Comparison of ENCODE assay signal across 19 cellular contexts in genomic region chr1:206480211-206480610, GRCh38.
"Had no signal": no experiment of that assay in that cellular context is flagged by ENCODE, and none has a peak within 500 bp of the region (broad histone marks: within the 10 kb centered on the region; RNA-seq: fewer than 3 reads in every experiment).

No MANE protein-coding gene starts in this region.

- H3K27me3 ChIP-seq: ascending aorta, cardiac muscle cell, gastrocnemius medialis, hepatocyte, testis, transverse colon had no signal

- H3K9ac ChIP-seq: parathyroid adenoma had no signal

- H3K36me3 ChIP-seq: ascending aorta, gastrocnemius medialis had no signal

- H3K36me3 Mint-ChIP-seq: brain had no signal

- H2AFZ ChIP-seq: hepatocyte, parathyroid adenoma had no signal

- H3K27ac Mint-ChIP-seq: nephron progenitor cell, WTC11 had no signal

- H3K9me3 Mint-ChIP-seq: activated CD4-positive, alpha-beta memory T cell treated with anti-CD3 and anti-CD28 coated beads, Interleukin-2, amount 10 ng/mL, durations not matched to agents 7 days and 5 days; activated CD4-positive, alpha-beta T cell treated with anti-CD3 and anti-CD28 coated beads, Interleukin-2, amount 10 ng/mL, durations not matched to agents 7 days and 5 days; activated naive CD8-positive, alpha-beta T cell treated with anti-CD3 and anti-CD28 coated beads, Interleukin-2, amount 10 ng/mL, durations not matched to agents 7 days and 5 days; activated T-helper 2 cell treated with anti-CD3 and anti-CD28 coated beads, Interferon-gamma antibody, Interleukin-2, Interleukin-4, amounts not matched to agents 10 μg/mL and 5 μg/mL and 100 μg/mL, durations not matched to agents 14 hours and 24 hours and 36 hours; effector memory CD8-positive, alpha-beta T cell; nephron progenitor cell; WTC11 had no signal

- H3K27me3 Mint-ChIP-seq: activated CD4-positive, alpha-beta memory T cell treated with anti-CD3 and anti-CD28 coated beads, Interleukin-2, amount 10 ng/mL, durations not matched to agents 7 days and 5 days; activated CD4-positive, alpha-beta T cell treated with anti-CD3 and anti-CD28 coated beads, Interleukin-2, amount 10 ng/mL, durations not matched to agents 7 days and 5 days; activated CD8-positive, alpha-beta memory T cell treated with anti-CD3 and anti-CD28 coated beads, Interleukin-2, amount 10 ng/mL, durations not matched to agents 7 days and 5 days; activated naive CD8-positive, alpha-beta T cell treated with anti-CD3 and anti-CD28 coated beads, Interleukin-2, amount 10 ng/mL, durations not matched to agents 7 days and 5 days; effector memory CD8-positive, alpha-beta T cell had no signal

- H3K4me1 ChIP-seq: ascending aorta, gastrocnemius medialis, parathyroid adenoma, psoas muscle, testis, transverse colon had no signal

- H3K4me2 ChIP-seq: hepatocyte had no signal

- H3K4me3 ChIP-seq: ascending aorta, cardiac muscle cell, coronary artery, gastrocnemius medialis, hepatocyte, psoas muscle, smooth muscle cell, testis, transverse colon had no signal

- H3K4me3 Mint-ChIP-seq: activated CD4-positive, alpha-beta memory T cell treated with anti-CD3 and anti-CD28 coated beads, Interleukin-2, amount 10 ng/mL, durations not matched to agents 7 days and 5 days; activated CD4-positive, alpha-beta T cell treated with anti-CD3 and anti-CD28 coated beads, Interleukin-2, amount 10 ng/mL, durations not matched to agents 7 days and 5 days; activated CD8-positive, alpha-beta memory T cell treated with anti-CD3 and anti-CD28 coated beads, Interleukin-2, amount 10 ng/mL, durations not matched to agents 7 days and 5 days; activated naive CD8-positive, alpha-beta T cell treated with anti-CD3 and anti-CD28 coated beads, Interleukin-2, amount 10 ng/mL, durations not matched to agents 7 days and 5 days; brain; effector memory CD8-positive, alpha-beta T cell; nephron progenitor cell; WTC11 had no signal

- H3K9me3 ChIP-seq: ascending aorta, gastrocnemius medialis, psoas muscle, testis, transverse colon had no signal

- H3K27ac ChIP-seq: ascending aorta, cardiac muscle cell, coronary artery, gastrocnemius medialis, hepatocyte, parathyroid adenoma, psoas muscle, testis, transverse colon had no signal
